8 cellular contexts compared by ENCODE assay signal in the genomic region with DNA sequence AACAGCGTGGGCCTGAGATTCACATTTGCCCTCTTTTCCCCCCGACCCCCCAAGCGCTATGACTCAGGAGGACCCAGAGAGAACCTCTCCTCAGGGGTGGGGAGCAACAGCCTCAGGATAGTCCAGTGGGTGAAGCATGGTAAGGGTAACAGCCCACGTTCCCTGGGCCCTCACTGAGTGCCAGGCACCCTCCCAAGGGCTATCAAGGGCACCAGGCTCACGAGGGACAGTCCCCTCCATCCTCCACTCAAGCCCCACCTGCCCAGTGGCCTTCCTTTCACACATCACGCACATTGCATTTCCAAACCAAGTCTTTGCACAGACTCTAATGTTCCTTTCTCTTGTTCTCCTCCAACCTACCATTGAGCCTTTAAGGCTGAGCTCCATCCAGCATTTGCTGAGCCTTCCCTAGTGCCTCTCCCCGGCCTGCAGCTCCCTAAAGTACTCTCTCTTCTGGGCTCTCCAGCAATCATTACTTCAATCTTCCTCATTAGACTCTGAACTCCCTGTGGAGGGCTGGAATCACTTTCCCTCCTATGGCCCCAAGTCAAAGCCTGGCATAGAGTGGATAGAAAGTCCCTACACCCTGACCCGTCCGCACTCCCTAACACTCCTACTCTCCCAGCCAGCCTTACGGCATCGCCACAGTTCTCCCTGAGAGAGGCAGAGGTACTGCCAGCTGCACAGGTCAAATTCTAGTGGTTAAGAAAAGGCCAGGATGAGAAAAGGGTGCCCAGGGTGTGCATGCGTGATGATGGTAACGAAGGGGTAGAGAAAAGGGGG. TPM values are rescaled to one million over a fixed set of nuclear protein-coding genes. Genes with fewer than 3 reads are reported as not detected.
DNase-seq lines count a peak whose midpoint lies in the region; ATAC-seq and TF ChIP-seq lines count a peak whose summit lies in the region.

No MANE protein-coding gene starts in this region.

- H3K27ac Mint-ChIP-seq in activated T-helper 17 cell treated with anti-CD3 and anti-CD28 coated beads, Interleukin-2, amount 50 U/mL, for 72 hours = peak overlapping the region; percentile 82
- H3K27ac Mint-ChIP-seq in stimulated activated effector memory CD8-positive, alpha-beta T cell treated with anti-CD3 and anti-CD28 coated beads, Interleukin-12 subunit alpha, Interleukin-12 subunit beta, amount 100 ng/mL, for 72 hours = peak overlapping the region; percentile 83

- CTCF ChIA-PET in BJ (lab: Yijun Ruan, JAX) = interaction anchor here (0.9 to 1.4 kb wide), 2 partner anchors 30 to 340 kb away, joined by 3 to 4 read pairs; no protein-coding TSS in a partner anchor
- CTCF ChIA-PET in HEK293T (lab: Yijun Ruan, JAX) = no interaction called here

- H3K27me3 Mint-ChIP-seq in activated T-helper 17 cell treated with anti-CD3 and anti-CD28 coated beads, Interleukin-2, amount 50 U/mL, for 72 hours = no peaks in the 10 kb centered on the region

- peaks cover 15% of the 10 kb centered on the region for H3K36me3 ChIP-seq in BJ (ENCODE audit: control insufficient read depth, insufficient read depth, low read length)

- no peaks in the 10 kb centered on the region for H3K9me3 Mint-ChIP-seq in activated T-helper 17 cell treated with anti-CD3 and anti-CD28 coated beads, Interleukin-2, amount 50 U/mL, for 72 hours
- H3K9me3 Mint-ChIP-seq in stimulated activated effector memory CD8-positive, alpha-beta T cell treated with anti-CD3 and anti-CD28 coated beads, Interleukin-12 subunit alpha, Interleukin-12 subunit beta, amount 100 ng/mL, for 72 hours = no peaks in the 10 kb centered on the region

- peaks cover 31% of the 10 kb centered on the region for H3K36me3 Mint-ChIP-seq in activated T-helper 17 cell treated with anti-CD3 and anti-CD28 coated beads, Interleukin-2, amount 50 U/mL, for 72 hours (ENCODE audit: low read depth)
- peaks cover 29% of the 10 kb centered on the region for H3K36me3 Mint-ChIP-seq in stimulated activated effector memory CD8-positive, alpha-beta T cell treated with anti-CD3 and anti-CD28 coated beads, Interleukin-12 subunit alpha, Interleukin-12 subunit beta, amount 100 ng/mL, for 72 hours

- no peak for ATAC-seq in activated T-helper 17 cell treated with anti-CD3 and anti-CD28 coated beads, Interleukin-2, amount 50 U/mL, for 72 hours (replicated peaks)
- ATAC-seq in stimulated activated effector memory CD8-positive, alpha-beta T cell treated with anti-CD3 and anti-CD28 coated beads, Interleukin-12 subunit alpha, Interleukin-12 subunit beta, amount 100 ng/mL, for 72 hours = no peak

- H3K4me3 Mint-ChIP-seq in activated T-helper 17 cell treated with anti-CD3 and anti-CD28 coated beads, Interleukin-2, amount 50 U/mL, for 72 hours = peak overlapping the region; percentile 81
- H3K4me3 Mint-ChIP-seq in stimulated activated effector memory CD8-positive, alpha-beta T cell treated with anti-CD3 and anti-CD28 coated beads, Interleukin-12 subunit alpha, Interleukin-12 subunit beta, amount 100 ng/mL, for 72 hours = peak overlapping the region; percentile 85

- no peaks in the 10 kb centered on the region for H3K27me3 ChIP-seq in BJ (ENCODE audit: control insufficient read depth, insufficient read depth, low read length)

- no peak for TF ChIP-seq CTCF in BJ (IDR thresholded peaks at IDR 0.05; ENCODE audit: insufficient read depth, low read depth, low read length)

- POLR2A ChIA-PET in BJ (lab: Charles Lee) (no interaction called here), HEK293T (lab: Yijun Ruan, JAX) (interaction anchor here (2.6 kb wide), 1 partner anchor 12 kb away, joined by 12 read pairs; no protein-coding TSS in a partner anchor)

- H3K4me1 Mint-ChIP-seq in activated T-helper 17 cell treated with anti-CD3 and anti-CD28 coated beads, Interleukin-2, amount 50 U/mL, for 72 hours = peaks cover 25% of the 10 kb centered on the region
- peaks cover 45% of the 10 kb centered on the region for H3K4me1 Mint-ChIP-seq in stimulated activated effector memory CD8-positive, alpha-beta T cell treated with anti-CD3 and anti-CD28 coated beads, Interleukin-12 subunit alpha, Interleukin-12 subunit beta, amount 100 ng/mL, for 72 hours

- H3K9me3 ChIP-seq in iPS-18c (ENCODE audit: control insufficient read depth, insufficient read depth, low read length) = no peaks in the 10 kb centered on the region

- peak overlapping the region; percentile 88 for H3K4me3 ChIP-seq in BJ (ENCODE audit: low read depth, low read length)
- H3K4me3 ChIP-seq in iPS-18c (ENCODE audit: insufficient read depth, low read depth, low read length) = peak overlapping the region; percentile 89

- DNase-seq in BJ (ENCODE audit: low read depth) = no peak
- peak; percentile 21 for DNase-seq in HEK293T (ENCODE audit: extremely low spot score)
- no peak for DNase-seq in stimulated activated effector memory CD8-positive, alpha-beta T cell treated with anti-CD3 and anti-CD28 coated beads, Interleukin-12 subunit alpha, Interleukin-12 subunit beta, amount 100 ng/mL, for 72 hours (ENCODE audit: low spot score in 2 of 2)
- DNase-seq in mucosa of gallbladder (ENCODE audit: low spot score) = no peak
- DNase-seq in NCI-H748 (lab: John Stamatoyannopoulos, UW; ENCODE audit: unreplicated experiment) = no peak
- DNase-seq in occipital lobe (lab: John Stamatoyannopoulos, UW) = no peak

TF ChIP-seq in HEK293T, 16 proteins besides CTCF, POLR2A, EP300 and RAD21:
- no peak for TF ChIP-seq BHLHE40 (IDR thresholded peaks at IDR 0.05; ENCODE audit: borderline replicate concordance)

RNA-seq across cellular contexts. Expression of gene AKR7A2, which starts 1.0 kb away (rescaled TPM):
- 51.1 and 73.6 TPM in 2 replicates for polyA plus RNA-seq in BJ (2011; rRNA removed)
- 20.6 and 31.5 TPM in 2 replicates for polyA minus RNA-seq in BJ (2011; rRNA and poly(A)+ RNA removed)
- 10 to 100 TPM; 37.1 to 61.4 TPM for total RNA-seq in activated T-helper 17 cell treated with anti-CD3 and anti-CD28 coated beads, Interleukin-2, amount 50 U/mL, for 72 hours
- total RNA-seq in mucosa of gallbladder = 104 TPM
- total RNA-seq in occipital lobe = 24.2 TPM

RNA-seq across cellular contexts. Expression of gene SLC66A1, which starts 1.2 kb away (rescaled TPM):
- 11.2 and 17.7 TPM in 2 replicates for polyA plus RNA-seq in BJ (2011; rRNA removed)
- polyA minus RNA-seq in BJ (2011; rRNA and poly(A)+ RNA removed) = 6.9 and 8.9 TPM in 2 replicates
- total RNA-seq in activated T-helper 17 cell treated with anti-CD3 and anti-CD28 coated beads, Interleukin-2, amount 50 U/mL, for 72 hours = 1 to 10 TPM; 5.7 to 8.9 TPM
- total RNA-seq in mucosa of gallbladder = 19.9 TPM
- total RNA-seq in occipital lobe = 18.4 TPM

RNA-seq across cellular contexts. Expression of gene AKR7A3, which starts 22.3 kb away (rescaled TPM):
- 0.16 and 0.37 TPM in 2 replicates for polyA plus RNA-seq in BJ (2011; rRNA removed)
- polyA minus RNA-seq in BJ (2011; rRNA and poly(A)+ RNA removed) = 0.31 TPM in 1 of 2 replicates, not detected in the other
- total RNA-seq in activated T-helper 17 cell treated with anti-CD3 and anti-CD28 coated beads, Interleukin-2, amount 50 U/mL, for 72 hours = 1 to 10 TPM in 1 of 2 donors, under 1 TPM in 1; 0.71 to 1.6 TPM
- total RNA-seq in mucosa of gallbladder = 390 TPM
- 1.2 TPM for total RNA-seq in occipital lobe

RNA-seq across cellular contexts. Expression of gene MRTO4, which starts 59.3 kb away (rescaled TPM):
- polyA plus RNA-seq in BJ (2011; rRNA removed) = 31.4 and 37.5 TPM in 2 replicates
- 16.0 and 26.2 TPM in 2 replicates for polyA minus RNA-seq in BJ (2011; rRNA and poly(A)+ RNA removed)
- 100 to 1,000 TPM in 1 of 2 donors, 10 to 100 TPM in 1; 59.3 to 113 TPM for total RNA-seq in activated T-helper 17 cell treated with anti-CD3 and anti-CD28 coated beads, Interleukin-2, amount 50 U/mL, for 72 hours
- total RNA-seq in mucosa of gallbladder = 14.2 TPM
- 26.0 TPM for total RNA-seq in occipital lobe

RNA-seq across cellular contexts. Expression of gene EMC1, which starts 59.6 kb away (rescaled TPM):
- 43.2 and 93.8 TPM in 2 replicates for polyA plus RNA-seq in BJ (2011; rRNA removed)
- 55.3 and 56.4 TPM in 2 replicates for polyA minus RNA-seq in BJ (2011; rRNA and poly(A)+ RNA removed)
- 10 to 100 TPM; 41.1 to 51.9 TPM for total RNA-seq in activated T-helper 17 cell treated with anti-CD3 and anti-CD28 coated beads, Interleukin-2, amount 50 U/mL, for 72 hours
- total RNA-seq in mucosa of gallbladder = 38.8 TPM
- 74.1 TPM for total RNA-seq in occipital lobe

Comparison
In these comparisons a context has a peak if more than half of its experiments do, and no peak if none do; other contexts are left out.
1. RNA of gene AKR7A3, which starts 22.3 kb away (total RNA-seq): 390 TPM in mucosa of gallbladder (single experiment); 0.71 to 1.6 TPM in activated T-helper 17 cell treated with anti-CD3 and anti-CD28 coated beads, Interleukin-2, amount 50 U/mL, for 72 hours and 1.2 TPM in occipital lobe (single experiment); every median in the first group is over 100 times any median in the second.